In the genomic region with DNA sequence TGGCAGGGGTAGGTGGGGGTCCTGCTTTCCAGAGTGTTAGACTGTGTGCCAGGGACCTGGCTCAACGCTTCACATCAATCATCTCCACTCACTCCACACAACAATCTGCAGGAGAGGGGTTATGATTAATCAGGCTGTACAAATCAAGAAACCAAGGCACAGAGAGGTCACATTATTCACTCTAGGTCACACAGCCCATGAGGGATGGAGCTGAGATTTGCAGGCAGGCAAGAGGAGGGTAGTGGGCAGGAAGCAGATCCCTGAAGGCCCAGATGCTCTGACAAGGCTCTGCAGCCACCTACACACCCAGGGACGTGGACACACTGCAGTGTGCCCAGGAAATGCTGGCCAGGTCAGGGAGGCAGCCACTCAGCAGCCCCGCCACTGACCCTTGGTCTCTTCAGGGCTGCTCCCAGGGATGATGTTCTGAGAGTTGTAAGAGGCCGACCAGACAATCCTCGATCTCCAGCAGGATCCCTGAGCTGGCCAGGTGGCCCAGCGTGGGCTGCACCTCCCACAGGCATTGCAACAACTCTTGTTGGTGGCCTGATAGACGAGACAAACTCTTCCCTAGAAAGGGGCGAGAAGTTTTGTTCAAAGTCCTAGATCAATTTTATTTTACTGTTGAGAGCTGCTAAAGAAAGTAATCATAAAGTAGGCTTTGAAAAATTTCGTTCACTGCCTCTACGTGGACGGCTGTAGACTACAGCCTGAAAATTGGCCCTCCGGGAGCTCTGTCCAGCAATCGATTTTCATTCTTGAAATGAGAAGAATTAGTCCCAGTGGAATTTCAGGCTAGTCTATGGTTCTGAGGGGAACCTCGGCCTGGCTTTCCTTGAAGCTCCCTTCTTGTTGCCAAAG, we compare ENCODE assay signal across 2 cellular contexts.
TF ChIP-seq lines count a peak whose summit lies in the region.

No MANE protein-coding gene starts in this region.

TF ChIP-seq in SK-N-SH, 30 proteins besides CTCF, POLR2A, EP300 and RAD21 (continued from another document):
- TF ChIP-seq, protein P1, sequence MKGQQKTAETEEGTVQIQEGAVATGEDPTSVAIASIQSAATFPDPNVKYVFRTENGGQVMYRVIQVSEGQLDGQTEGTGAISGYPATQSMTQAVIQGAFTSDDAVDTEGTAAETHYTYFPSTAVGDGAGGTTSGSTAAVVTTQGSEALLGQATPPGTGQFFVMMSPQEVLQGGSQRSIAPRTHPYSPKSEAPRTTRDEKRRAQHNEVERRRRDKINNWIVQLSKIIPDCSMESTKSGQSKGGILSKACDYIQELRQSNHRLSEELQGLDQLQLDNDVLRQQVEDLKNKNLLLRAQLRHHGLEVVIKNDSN (IDR thresholded peaks at IDR 0.05; ENCODE audit: borderline replicate concordance, low read depth): no peak
- TF ChIP-seq, protein P2, sequence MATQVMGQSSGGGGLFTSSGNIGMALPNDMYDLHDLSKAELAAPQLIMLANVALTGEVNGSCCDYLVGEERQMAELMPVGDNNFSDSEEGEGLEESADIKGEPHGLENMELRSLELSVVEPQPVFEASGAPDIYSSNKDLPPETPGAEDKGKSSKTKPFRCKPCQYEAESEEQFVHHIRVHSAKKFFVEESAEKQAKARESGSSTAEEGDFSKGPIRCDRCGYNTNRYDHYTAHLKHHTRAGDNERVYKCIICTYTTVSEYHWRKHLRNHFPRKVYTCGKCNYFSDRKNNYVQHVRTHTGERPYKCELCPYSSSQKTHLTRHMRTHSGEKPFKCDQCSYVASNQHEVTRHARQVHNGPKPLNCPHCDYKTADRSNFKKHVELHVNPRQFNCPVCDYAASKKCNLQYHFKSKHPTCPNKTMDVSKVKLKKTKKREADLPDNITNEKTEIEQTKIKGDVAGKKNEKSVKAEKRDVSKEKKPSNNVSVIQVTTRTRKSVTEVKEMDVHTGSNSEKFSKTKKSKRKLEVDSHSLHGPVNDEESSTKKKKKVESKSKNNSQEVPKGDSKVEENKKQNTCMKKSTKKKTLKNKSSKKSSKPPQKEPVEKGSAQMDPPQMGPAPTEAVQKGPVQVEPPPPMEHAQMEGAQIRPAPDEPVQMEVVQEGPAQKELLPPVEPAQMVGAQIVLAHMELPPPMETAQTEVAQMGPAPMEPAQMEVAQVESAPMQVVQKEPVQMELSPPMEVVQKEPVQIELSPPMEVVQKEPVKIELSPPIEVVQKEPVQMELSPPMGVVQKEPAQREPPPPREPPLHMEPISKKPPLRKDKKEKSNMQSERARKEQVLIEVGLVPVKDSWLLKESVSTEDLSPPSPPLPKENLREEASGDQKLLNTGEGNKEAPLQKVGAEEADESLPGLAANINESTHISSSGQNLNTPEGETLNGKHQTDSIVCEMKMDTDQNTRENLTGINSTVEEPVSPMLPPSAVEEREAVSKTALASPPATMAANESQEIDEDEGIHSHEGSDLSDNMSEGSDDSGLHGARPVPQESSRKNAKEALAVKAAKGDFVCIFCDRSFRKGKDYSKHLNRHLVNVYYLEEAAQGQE (IDR thresholded peaks at IDR 0.05; ENCODE audit: low read depth, low read length): peak; percentile 58; the same call in 1 of the 2 replicates
- TF ChIP-seq, protein P3, sequence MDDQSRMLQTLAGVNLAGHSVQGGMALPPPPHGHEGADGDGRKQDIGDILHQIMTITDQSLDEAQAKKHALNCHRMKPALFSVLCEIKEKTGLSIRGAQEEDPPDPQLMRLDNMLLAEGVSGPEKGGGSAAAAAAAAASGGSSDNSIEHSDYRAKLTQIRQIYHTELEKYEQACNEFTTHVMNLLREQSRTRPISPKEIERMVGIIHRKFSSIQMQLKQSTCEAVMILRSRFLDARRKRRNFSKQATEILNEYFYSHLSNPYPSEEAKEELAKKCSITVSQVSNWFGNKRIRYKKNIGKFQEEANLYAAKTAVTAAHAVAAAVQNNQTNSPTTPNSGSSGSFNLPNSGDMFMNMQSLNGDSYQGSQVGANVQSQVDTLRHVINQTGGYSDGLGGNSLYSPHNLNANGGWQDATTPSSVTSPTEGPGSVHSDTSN (IDR thresholded peaks at IDR 0.05): no peak
- no peak for TF ChIP-seq RXRA (IDR thresholded peaks at IDR 0.05; ENCODE audit: borderline replicate concordance, low read depth)
- TF ChIP-seq GATA2 (CRISPR knock-in tag; IDR thresholded peaks at IDR 0.05): no peak
TF ChIP-seq in SK-N-SH: peak in this region for 1.

TF ChIP-seq in SK-N-SH treated with all-trans-retinoic acid at 6 μM for 48 hours, 23 proteins besides CTCF, POLR2A, EP300 and RAD21 (continued from another document):
- TF ChIP-seq, protein P4, sequence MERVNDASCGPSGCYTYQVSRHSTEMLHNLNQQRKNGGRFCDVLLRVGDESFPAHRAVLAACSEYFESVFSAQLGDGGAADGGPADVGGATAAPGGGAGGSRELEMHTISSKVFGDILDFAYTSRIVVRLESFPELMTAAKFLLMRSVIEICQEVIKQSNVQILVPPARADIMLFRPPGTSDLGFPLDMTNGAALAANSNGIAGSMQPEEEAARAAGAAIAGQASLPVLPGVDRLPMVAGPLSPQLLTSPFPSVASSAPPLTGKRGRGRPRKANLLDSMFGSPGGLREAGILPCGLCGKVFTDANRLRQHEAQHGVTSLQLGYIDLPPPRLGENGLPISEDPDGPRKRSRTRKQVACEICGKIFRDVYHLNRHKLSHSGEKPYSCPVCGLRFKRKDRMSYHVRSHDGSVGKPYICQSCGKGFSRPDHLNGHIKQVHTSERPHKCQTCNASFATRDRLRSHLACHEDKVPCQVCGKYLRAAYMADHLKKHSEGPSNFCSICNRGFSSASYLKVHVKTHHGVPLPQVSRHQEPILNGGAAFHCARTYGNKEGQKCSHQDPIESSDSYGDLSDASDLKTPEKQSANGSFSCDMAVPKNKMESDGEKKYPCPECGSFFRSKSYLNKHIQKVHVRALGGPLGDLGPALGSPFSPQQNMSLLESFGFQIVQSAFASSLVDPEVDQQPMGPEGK (CRISPR knock-in tag; IDR thresholded peaks at IDR 0.05; ENCODE audit: borderline replicate concordance): no peak
- TF ChIP-seq ISL1 (CRISPR knock-in tag; IDR thresholded peaks at IDR 0.05): no peak
- no peak for TF ChIP-seq ZNF565 (CRISPR knock-in tag; conservative IDR thresholded peaks at IDR 0.05; ENCODE audit: low read depth)
- TF ChIP-seq, protein P5, sequence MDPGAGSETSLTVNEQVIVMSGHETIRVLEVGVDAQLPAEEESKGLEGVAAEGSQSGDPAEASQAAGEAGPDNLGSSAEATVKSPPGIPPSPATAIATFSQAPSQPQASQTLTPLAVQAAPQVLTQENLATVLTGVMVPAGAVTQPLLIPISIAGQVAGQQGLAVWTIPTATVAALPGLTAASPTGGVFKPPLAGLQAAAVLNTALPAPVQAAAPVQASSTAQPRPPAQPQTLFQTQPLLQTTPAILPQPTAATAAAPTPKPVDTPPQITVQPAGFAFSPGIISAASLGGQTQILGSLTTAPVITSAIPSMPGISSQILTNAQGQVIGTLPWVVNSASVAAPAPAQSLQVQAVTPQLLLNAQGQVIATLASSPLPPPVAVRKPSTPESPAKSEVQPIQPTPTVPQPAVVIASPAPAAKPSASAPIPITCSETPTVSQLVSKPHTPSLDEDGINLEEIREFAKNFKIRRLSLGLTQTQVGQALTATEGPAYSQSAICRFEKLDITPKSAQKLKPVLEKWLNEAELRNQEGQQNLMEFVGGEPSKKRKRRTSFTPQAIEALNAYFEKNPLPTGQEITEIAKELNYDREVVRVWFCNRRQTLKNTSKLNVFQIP (CRISPR knock-in tag; IDR thresholded peaks at IDR 0.05; ENCODE audit: borderline replicate concordance, low read depth): no peak
- TF ChIP-seq, protein P6, sequence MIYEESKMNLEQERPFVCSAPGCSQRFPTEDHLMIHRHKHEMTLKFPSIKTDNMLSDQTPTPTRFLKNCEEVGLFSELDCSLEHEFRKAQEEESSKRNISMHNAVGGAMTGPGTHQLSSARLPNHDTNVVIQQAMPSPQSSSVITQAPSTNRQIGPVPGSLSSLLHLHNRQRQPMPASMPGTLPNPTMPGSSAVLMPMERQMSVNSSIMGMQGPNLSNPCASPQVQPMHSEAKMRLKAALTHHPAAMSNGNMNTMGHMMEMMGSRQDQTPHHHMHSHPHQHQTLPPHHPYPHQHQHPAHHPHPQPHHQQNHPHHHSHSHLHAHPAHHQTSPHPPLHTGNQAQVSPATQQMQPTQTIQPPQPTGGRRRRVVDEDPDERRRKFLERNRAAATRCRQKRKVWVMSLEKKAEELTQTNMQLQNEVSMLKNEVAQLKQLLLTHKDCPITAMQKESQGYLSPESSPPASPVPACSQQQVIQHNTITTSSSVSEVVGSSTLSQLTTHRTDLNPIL (CRISPR knock-in tag; IDR thresholded peaks at IDR 0.05; ENCODE audit: low read depth): no peak
- no peak for TF ChIP-seq BACH2 (CRISPR knock-in tag; IDR thresholded peaks at IDR 0.05; ENCODE audit: borderline replicate concordance)
- TF ChIP-seq, protein P7, sequence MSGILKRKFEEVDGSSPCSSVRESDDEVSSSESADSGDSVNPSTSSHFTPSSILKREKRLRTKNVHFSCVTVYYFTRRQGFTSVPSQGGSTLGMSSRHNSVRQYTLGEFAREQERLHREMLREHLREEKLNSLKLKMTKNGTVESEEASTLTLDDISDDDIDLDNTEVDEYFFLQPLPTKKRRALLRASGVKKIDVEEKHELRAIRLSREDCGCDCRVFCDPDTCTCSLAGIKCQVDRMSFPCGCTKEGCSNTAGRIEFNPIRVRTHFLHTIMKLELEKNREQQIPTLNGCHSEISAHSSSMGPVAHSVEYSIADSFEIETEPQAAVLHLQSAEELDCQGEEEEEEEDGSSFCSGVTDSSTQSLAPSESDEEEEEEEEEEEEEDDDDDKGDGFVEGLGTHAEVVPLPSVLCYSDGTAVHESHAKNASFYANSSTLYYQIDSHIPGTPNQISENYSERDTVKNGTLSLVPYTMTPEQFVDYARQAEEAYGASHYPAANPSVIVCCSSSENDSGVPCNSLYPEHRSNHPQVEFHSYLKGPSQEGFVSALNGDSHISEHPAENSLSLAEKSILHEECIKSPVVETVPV (CRISPR knock-in tag; IDR thresholded peaks at IDR 0.05): no peak
- no peak for TF ChIP-seq PPARA (CRISPR knock-in tag; IDR thresholded peaks at IDR 0.05; ENCODE audit: borderline replicate concordance)
- TF ChIP-seq ARNTL (CRISPR knock-in tag; IDR thresholded peaks at IDR 0.05; ENCODE audit: borderline replicate concordance, low read depth): no peak
